In genomic region chr15:34812369-34812768, GRCh38 we compare ENCODE assay signal across 24 cellular contexts. TPM values are rescaled to one million over a fixed set of nuclear protein-coding genes. Genes with fewer than 3 reads are reported as not detected.
DNase-seq lines count a peak whose midpoint lies in the region; ATAC-seq and TF ChIP-seq lines count a peak whose summit lies in the region.
"Had no signal": no experiment of that assay in that cellular context is flagged by ENCODE, and none has a peak within 500 bp of the region (broad histone marks: within the 10 kb centered on the region; RNA-seq: fewer than 3 reads in every experiment).

No MANE protein-coding gene starts in this region.

- POLR2A ChIA-PET in MCF 10A (lab: Yijun Ruan, JAX), result no interaction called here

- CTCF ChIA-PET in MCF 10A (lab: Yijun Ruan, JAX), result interaction anchor here (0.6 to 1.9 kb wide), 3 partner anchors 42 to 225 kb away, joined by 3 to 7 read pairs (median 4); no protein-coding TSS in a partner anchor
- CTCF ChIA-PET in activated naive CD4-positive, alpha-beta T cell treated with anti-CD3 and anti-CD28 coated beads, Interleukin-2, amount 10 ng/mL, durations not matched to agents 7 days and 5 days (lab: Charles Lee), result no interaction called here

- H3K4me3 ChIP-seq in breast epithelium (no peak overlapping the region), fibroblast of villous mesenchyme (ENCODE audit: low read depth, low read length) (no peak overlapping the region), aorta (ENCODE audit: low read length in 2 of 2) (no peak overlapping the region), dorsolateral prefrontal cortex (no peak overlapping the region)
- H3K4me3 ChIP-seq: psoas muscle had no signal

- TF ChIP-seq POLR2A in breast epithelium (IDR thresholded peaks at IDR 0.05), result no peak

- peaks cover 26% of the 10 kb centered on the region for H3K4me1 Mint-ChIP-seq in MCF 10A (ENCODE audit: insufficient read depth, unreplicated experiment)
- no peaks in the 10 kb centered on the region for H3K4me1 Mint-ChIP-seq in activated naive CD4-positive, alpha-beta T cell treated with anti-CD3 and anti-CD28 coated beads, Interleukin-2, amount 10 ng/mL, durations not matched to agents 7 days and 5 days
- H3K4me1 Mint-ChIP-seq: activated B cell treated with CpG ODN at 0.5 μM for 24 hours; CD4-positive, alpha-beta memory T cell; neural crest cell had no signal

- intact Hi-C loops in MCF 10A (cut with micrococcal nuclease), result no loop called here
- intact Hi-C loops in breast epithelium (cut with DNase I; ENCODE audit: low total_unique reads), result no loop called here
- intact Hi-C loops in aorta (cut with DNase I), result loop anchor here in 1 of 2 donors (5.0 kb wide), 1 partner anchor 90 kb away; no protein-coding TSS in a partner anchor
- intact Hi-C loops in dorsolateral prefrontal cortex (cut with DNase I), result no loop called here

- H3K27me3 Mint-ChIP-seq in MCF 10A (ENCODE audit: insufficient read depth, unreplicated experiment), result no peaks in the 10 kb centered on the region
- peaks cover 26% of the 10 kb centered on the region for H3K27me3 Mint-ChIP-seq in activated naive CD4-positive, alpha-beta T cell treated with anti-CD3 and anti-CD28 coated beads, Interleukin-2, amount 10 ng/mL, durations not matched to agents 7 days and 5 days

- no peak overlapping the region for H3K27ac Mint-ChIP-seq in MCF 10A (ENCODE audit: low read depth, unreplicated experiment)
- H3K27ac Mint-ChIP-seq in activated naive CD4-positive, alpha-beta T cell treated with anti-CD3 and anti-CD28 coated beads, Interleukin-2, amount 10 ng/mL, durations not matched to agents 7 days and 5 days, result no peak overlapping the region
- H3K27ac Mint-ChIP-seq: activated B cell treated with CpG ODN at 0.5 μM for 24 hours; activated CD8-positive, alpha-beta T cell treated with anti-CD3 and anti-CD28 coated beads, Interleukin-2, amount 10 ng/mL, durations not matched to agents 7 days and 5 days; activated naive CD4-positive, alpha-beta T cell treated with anti-CD3 and anti-CD28 coated beads, Interleukin-2, amount 50 U/mL, for 72 hours; CD4-positive, alpha-beta memory T cell had no signal

- 10% methylated on average over 1 of the region's 1 CpG for WGBS in aorta, 2 donors

- H3K27me3 ChIP-seq in breast epithelium (no peaks in the 10 kb centered on the region), aorta (ENCODE audit: control insufficient read depth in 1 of 2, insufficient read depth in 2 of 2, low read length in 1 of 2) (no peaks in the 10 kb centered on the region), dorsolateral prefrontal cortex (no peaks in the 10 kb centered on the region)

- no TSS peak for BruUV-seq in MCF 10A (replicated peaks; lab: Mats Ljungman, UMichigan)

- DNase-seq in MCF 10A (ENCODE audit: unreplicated experiment), result peak; percentile 39
- no peak for DNase-seq in breast epithelium (ENCODE audit: low spot score in 2 of 2)
- peak; percentile 77 for DNase-seq in amniotic epithelial cell (ENCODE audit: low read depth)
- DNase-seq in fibroblast of villous mesenchyme (ENCODE audit: low read depth), result peak; percentile 77
- no peak for DNase-seq in aorta
- DNase-seq in dorsolateral prefrontal cortex, result no peak
- no peak for DNase-seq in DMS114 treated with DMSO at 0.1 percent for 48 hours (lab: John Stamatoyannopoulos, UW; ENCODE audit: unreplicated experiment)
- no peak for DNase-seq in activated naive CD4-positive, alpha-beta T cell treated with anti-CD3 and anti-CD28 coated beads, Interleukin-2, amount 10 ng/mL, durations not matched to agents 7 days and 5 days
- DNase-seq: 8988T; activated B cell treated with CpG ODN at 0.5 μM for 24 hours; activated CD8-positive, alpha-beta T cell treated with anti-CD3 and anti-CD28 coated beads, Interleukin-2, amount 10 ng/mL, durations not matched to agents 7 days and 5 days; activated T-cell treated with anti-CD3 and anti-CD28 coated beads, Interleukin-2, amount 50 U/mL, for 48 hours; CD4-positive, alpha-beta memory T cell; H7; KG1; NCI-H1092 treated with DMSO at 0.1 percent for 48 hours; NCI-H524 treated with DMSO at 0.1 percent for 48 hours; psoas muscle; SHP77 treated with DMSO at 0.1 percent for 48 hours; stimulated activated CD8-positive, alpha-beta memory T cell treated with anti-CD3 and anti-CD28 coated beads, Interleukin-4, amount 100 ng/mL, for 48 hours; T-helper 2 cell had no signal

- no peaks in the 10 kb centered on the region for H3K9me3 Mint-ChIP-seq in MCF 10A (ENCODE audit: unreplicated experiment)
- H3K9me3 Mint-ChIP-seq in activated naive CD4-positive, alpha-beta T cell treated with anti-CD3 and anti-CD28 coated beads, Interleukin-2, amount 10 ng/mL, durations not matched to agents 7 days and 5 days, result no peaks in the 10 kb centered on the region
- H3K9me3 Mint-ChIP-seq: activated B cell treated with CpG ODN at 0.5 μM for 24 hours; activated naive CD4-positive, alpha-beta T cell treated with anti-CD3 and anti-CD28 coated beads, Interleukin-2, amount 50 U/mL, for 72 hours; neural crest cell had no signal

- H3K36me3 Mint-ChIP-seq in MCF 10A (ENCODE audit: insufficient read depth, unreplicated experiment), result peaks cover 6% of the 10 kb centered on the region
- no peaks in the 10 kb centered on the region for H3K36me3 Mint-ChIP-seq in activated naive CD4-positive, alpha-beta T cell treated with anti-CD3 and anti-CD28 coated beads, Interleukin-2, amount 10 ng/mL, durations not matched to agents 7 days and 5 days
- H3K36me3 Mint-ChIP-seq: activated naive CD4-positive, alpha-beta T cell treated with anti-CD3 and anti-CD28 coated beads, Interleukin-2, amount 50 U/mL, for 72 hours; CD4-positive, alpha-beta memory T cell had no signal

- H3K4me1 ChIP-seq in breast epithelium (no peaks in the 10 kb centered on the region), aorta (ENCODE audit: control insufficient read depth in 1 of 2, insufficient read depth in 2 of 2, low read length in 2 of 2) (peaks cover 0 to 5% of the 10 kb centered on the region in 2 donors)

- no peak overlapping the region for H3K27ac ChIP-seq in breast epithelium
- H3K27ac ChIP-seq in aorta (ENCODE audit: low read depth in 1 of 2, low read length in 2 of 2), result no peak overlapping the region
- H3K27ac ChIP-seq in dorsolateral prefrontal cortex, result no peak overlapping the region
- H3K27ac ChIP-seq: psoas muscle had no signal

- no peak overlapping the region for H3K4me3 Mint-ChIP-seq in MCF 10A (ENCODE audit: unreplicated experiment)
- no peak overlapping the region for H3K4me3 Mint-ChIP-seq in activated naive CD4-positive, alpha-beta T cell treated with anti-CD3 and anti-CD28 coated beads, Interleukin-2, amount 10 ng/mL, durations not matched to agents 7 days and 5 days
- H3K4me3 Mint-ChIP-seq: activated B cell treated with CpG ODN at 0.5 μM for 24 hours; activated CD8-positive, alpha-beta T cell treated with anti-CD3 and anti-CD28 coated beads, Interleukin-2, amount 10 ng/mL, durations not matched to agents 7 days and 5 days; CD4-positive, alpha-beta memory T cell; neural crest cell had no signal

- H3K9me3 ChIP-seq in breast epithelium (no peaks in the 10 kb centered on the region), aorta (ENCODE audit: control insufficient read depth, low read length) (no peaks in the 10 kb centered on the region)
- H3K9me3 ChIP-seq: psoas muscle had no signal

- TF ChIP-seq CTCF in MCF 10A (IDR thresholded peaks at IDR 0.05; ENCODE audit: unreplicated experiment) (no peak), breast epithelium (IDR thresholded peaks at IDR 0.05) (no peak), fibroblast of villous mesenchyme (IDR thresholded peaks at IDR 0.05; ENCODE audit: insufficient read depth, low read depth, low read length) (no peak), dorsolateral prefrontal cortex (IDR thresholded peaks at IDR 0.05 in 54 of 56, conservative IDR thresholded peaks at IDR 0.05 in 2 of 56; ENCODE audit: low read depth in 1 of 56, partially characterized antibody in 56 of 56) (no peak)

- H3K36me3 ChIP-seq in breast epithelium (no peaks in the 10 kb centered on the region), aorta (ENCODE audit: control insufficient read depth in 1 of 2, insufficient read depth in 2 of 2, low read length in 1 of 2) (no peaks in the 10 kb centered on the region)

- peak; percentile 17 for ATAC-seq in aorta (ENCODE audit: low FRiP score)
- ATAC-seq: activated CD8-positive, alpha-beta T cell treated with anti-CD3 and anti-CD28 coated beads, Interleukin-2, amount 10 ng/mL, durations not matched to agents 7 days and 5 days; activated naive CD4-positive, alpha-beta T cell treated with anti-CD3 and anti-CD28 coated beads, Interleukin-2, amount 50 U/mL, for 72 hours; esophagus mucosa; psoas muscle had no signal

RNA-seq across cellular contexts. Expression of gene ACTC1, which starts 17.0 kb away (rescaled TPM):
- not detected in 2 replicates for total RNA-seq in MCF 10A (2022)
- 1 to 10 TPM in 1 of 3 donors, under 1 TPM in 1, not detected in 1; 0.15 to 1.6 TPM for total RNA-seq in breast epithelium
- under 0.01 and 0.64 TPM in 2 replicates for total RNA-seq in fibroblast of villous mesenchyme
- total RNA-seq in aorta, result 1,000 to 10,000 TPM in 1 of 2 donors, 100 to 1,000 TPM in 1; 107 to 2,067 TPM
- polyA plus RNA-seq in aorta, result 10 to 100 TPM; 28.6 to 35.8 TPM
- 10 to 100 TPM in 3 of 120 experiments, 1 to 10 TPM in 105, under 1 TPM in 11, not detected in 1; 0.35 to 19.2 (median 2.1) TPM for total RNA-seq in dorsolateral prefrontal cortex
- total RNA-seq: activated B cell treated with CpG ODN at 0.5 μM for 24 hours; activated CD8-positive, alpha-beta T cell treated with anti-CD3 and anti-CD28 coated beads, Interleukin-2, amount 10 ng/mL, durations not matched to agents 7 days and 5 days; activated naive CD4-positive, alpha-beta T cell treated with anti-CD3 and anti-CD28 coated beads, Interleukin-2, amount 50 U/mL, for 72 hours; CD4-positive, alpha-beta memory T cell had no signal
- polyA plus RNA-seq: CD4-positive, alpha-beta memory T cell had no signal

RNA-seq across cellular contexts. Expression of gene GJD2, which starts 57.6 kb away (rescaled TPM):
- total RNA-seq in MCF 10A (2022) (not detected in 2 replicates), breast epithelium (not detected), fibroblast of villous mesenchyme (not detected in 2 replicates), aorta (under 1 TPM in 1 of 2 donors, not detected in 1; 0.13 TPM), dorsolateral prefrontal cortex (1 to 10 TPM in 116 of 120 experiments, under 1 TPM in 4; 0.63 to 9.7 (median 3.5) TPM)
- polyA plus RNA-seq in aorta, result not detected
- total RNA-seq: activated B cell treated with CpG ODN at 0.5 μM for 24 hours; activated CD8-positive, alpha-beta T cell treated with anti-CD3 and anti-CD28 coated beads, Interleukin-2, amount 10 ng/mL, durations not matched to agents 7 days and 5 days; activated naive CD4-positive, alpha-beta T cell treated with anti-CD3 and anti-CD28 coated beads, Interleukin-2, amount 50 U/mL, for 72 hours; CD4-positive, alpha-beta memory T cell; esophagus mucosa; psoas muscle had no signal
- polyA plus RNA-seq: CD4-positive, alpha-beta memory T cell; psoas muscle had no signal

Comparison
In these comparisons a context has a peak if more than half of its experiments do, and no peak if none do; other contexts are left out.
1. DNase-seq: peak in MCF 10A (single experiment), amniotic epithelial cell (single experiment) and fibroblast of villous mesenchyme (single experiment); none in breast epithelium (0 of 2), aorta (0 of 2), dorsolateral prefrontal cortex (0 of 10), DMS114 treated with DMSO at 0.1 percent for 48 hours (single experiment) and activated naive CD4-positive, alpha-beta T cell treated with anti-CD3 and anti-CD28 coated beads, Interleukin-2, amount 10 ng/mL, durations not matched to agents 7 days and 5 days (single experiment).
2. RNA of gene ACTC1, which starts 17.0 kb away (total RNA-seq): 107 to 2,067 TPM in aorta; 0.35 to 19.2 TPM in dorsolateral prefrontal cortex, not detected in MCF 10A, 0.15 to 1.6 TPM in breast epithelium and under 0.01 to 0.64 TPM in fibroblast of villous mesenchyme; every median in the first group is over 4 times any median in the second.